Comparison of ENCODE assay signal across 14 cellular contexts in the genomic region with DNA sequence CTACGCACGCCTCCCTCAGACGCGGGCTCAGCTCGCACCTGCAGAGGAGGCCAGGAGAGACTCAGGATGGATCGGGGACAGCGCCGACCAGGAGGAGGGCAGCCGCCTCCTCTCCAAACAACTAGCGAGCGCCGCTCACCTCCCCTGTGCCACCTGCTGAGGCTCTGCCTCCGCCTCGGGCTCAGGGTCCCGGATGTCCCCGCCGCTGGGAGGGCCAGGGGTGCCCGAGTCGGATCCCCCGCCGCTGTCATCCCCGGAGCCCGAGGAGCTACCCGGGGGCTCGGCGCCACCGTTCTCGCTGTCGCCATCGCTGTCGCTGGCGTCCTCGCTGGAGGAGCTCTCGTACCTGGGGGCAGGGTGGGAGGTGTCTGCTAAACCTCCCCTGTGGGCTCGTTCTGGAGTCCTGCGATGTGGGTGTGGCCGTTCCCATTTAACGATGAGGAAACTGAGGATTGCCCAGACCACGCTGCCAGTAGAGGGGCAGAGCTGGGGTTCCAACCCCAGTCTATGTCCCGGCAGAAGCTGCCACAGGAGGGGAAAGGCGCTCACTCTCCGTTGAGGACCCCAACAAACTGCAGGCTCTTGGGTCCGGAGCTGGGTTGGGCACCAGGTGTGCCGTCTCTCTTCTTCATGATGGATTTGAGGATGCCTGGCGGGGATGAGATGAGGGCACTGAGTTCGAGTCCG. TPM values are rescaled to one million over a fixed set of nuclear protein-coding genes. Genes with fewer than 3 reads are reported as not detected.
DNase-seq lines count a peak whose midpoint lies in the region; ATAC-seq and TF ChIP-seq lines count a peak whose summit lies in the region.
"Had no signal": no experiment of that assay in that cellular context is flagged by ENCODE, and none has a peak within 500 bp of the region (broad histone marks: within the 10 kb centered on the region; RNA-seq: fewer than 3 reads in every experiment).

No MANE protein-coding gene starts in this region.

- no peak overlapping the region for H3K4me2 ChIP-seq in osteoblast (ENCODE audit: insufficient read depth, low read length)

- H3K4me3 Mint-ChIP-seq in T-helper 2 cell treated with Interferon-gamma antibody and Interleukin-4, amounts not matched to agents 5 μg/mL and 100 μg/mL, for 36 hours = peak overlapping the region; percentile 12
- H3K4me3 Mint-ChIP-seq: activated naive CD4-positive, alpha-beta T cell treated with anti-CD3 and anti-CD28 coated beads, Interleukin-2, amount 50 U/mL, for 24 hours had no signal

- no peak overlapping the region for H3K27ac Mint-ChIP-seq in T-helper 2 cell treated with Interferon-gamma antibody and Interleukin-4, amounts not matched to agents 5 μg/mL and 100 μg/mL, for 36 hours
- H3K27ac Mint-ChIP-seq: activated naive CD4-positive, alpha-beta T cell treated with anti-CD3 and anti-CD28 coated beads, Interleukin-2, amount 50 U/mL, for 24 hours had no signal

- H3K9me3 Mint-ChIP-seq in T-helper 2 cell treated with Interferon-gamma antibody and Interleukin-4, amounts not matched to agents 5 μg/mL and 100 μg/mL, for 36 hours = no peaks in the 10 kb centered on the region
- H3K9me3 Mint-ChIP-seq: activated naive CD4-positive, alpha-beta T cell treated with anti-CD3 and anti-CD28 coated beads, Interleukin-2, amount 50 U/mL, for 24 hours had no signal

- peaks cover 32% of the 10 kb centered on the region for H3K27me3 ChIP-seq in osteoblast (ENCODE audit: insufficient read depth, low read length)
- H3K27me3 ChIP-seq: thyroid gland had no signal

- no peak for DNase-seq in T-helper 2 cell treated with Interferon-gamma antibody and Interleukin-4, amounts not matched to agents 5 μg/mL and 100 μg/mL, for 36 hours (ENCODE audit: low spot score)
- DNase-seq in T-helper 2 cell (no peak), NCI-H1105 treated with DMSO at 0.1 percent for 48 hours (lab: John Stamatoyannopoulos, UW) (peak; percentile 54), epithelial cell of esophagus (ENCODE audit: low read depth) (no peak), osteoblast (ENCODE audit: insufficient read length, low spot score, missing footprints) (peak; percentile 63), SHP77 treated with DMSO at 0.1 percent for 48 hours (lab: John Stamatoyannopoulos, UW) (no peak), left colon (no peak)
- DNase-seq: NCI-H1694 treated with DMSO at 0.1 percent for 48 hours, Right ventricle myocardium superior had no signal

- no peaks in the 10 kb centered on the region for H4K20me1 ChIP-seq in osteoblast (ENCODE audit: insufficient read depth, low read length)

- H3K4me1 Mint-ChIP-seq in T-helper 2 cell treated with Interferon-gamma antibody and Interleukin-4, amounts not matched to agents 5 μg/mL and 100 μg/mL, for 36 hours (ENCODE audit: low read depth) = peaks cover 3% of the 10 kb centered on the region

- peaks cover 34% of the 10 kb centered on the region for H3K27me3 Mint-ChIP-seq in T-helper 2 cell treated with Interferon-gamma antibody and Interleukin-4, amounts not matched to agents 5 μg/mL and 100 μg/mL, for 36 hours (ENCODE audit: low read depth)

- no peaks in the 10 kb centered on the region for H3K36me3 ChIP-seq in osteoblast (ENCODE audit: insufficient read depth, low read length)
- H3K36me3 ChIP-seq: pancreas, thyroid gland had no signal

- H3K4me1 ChIP-seq in osteoblast (ENCODE audit: insufficient read depth, low read length) = no peaks in the 10 kb centered on the region

- no peak for TF ChIP-seq CTCF in epithelial cell of esophagus (IDR thresholded peaks at IDR 0.05; ENCODE audit: insufficient read depth, low read depth, low read length, missing control alignments)
- no peak for TF ChIP-seq CTCF in osteoblast (IDR thresholded peaks at IDR 0.05; ENCODE audit: extremely low read depth, low read depth, low read length)

- H3K9me3 ChIP-seq in osteoblast (ENCODE audit: low read depth, low read length) = no peaks in the 10 kb centered on the region
- H3K9me3 ChIP-seq: pancreas, thyroid gland had no signal

- peak overlapping the region; percentile 21 for H3K4me3 ChIP-seq in epithelial cell of esophagus (ENCODE audit: low read length)
- no peak overlapping the region for H3K4me3 ChIP-seq in osteoblast (ENCODE audit: insufficient read depth, low read length)

- no peaks in the 10 kb centered on the region for H3K79me2 ChIP-seq in osteoblast (ENCODE audit: insufficient read depth, low read length)

- H3K27ac ChIP-seq in osteoblast (ENCODE audit: low read depth, low read length) = no peak overlapping the region
- H3K27ac ChIP-seq: HL-60, pancreas, thyroid gland had no signal

- intact Hi-C loops in left colon (cut with DNase I, micrococcal nuclease) = no loop called here

- H2AFZ ChIP-seq in osteoblast (ENCODE audit: low read length) = no peak overlapping the region

- ATAC-seq in left colon = no peak
- no peak for ATAC-seq in HG02571 (IDR thresholded peaks at IDR 0.05; ENCODE audit: unreplicated experiment)

- H3K36me3 Mint-ChIP-seq in T-helper 2 cell treated with Interferon-gamma antibody and Interleukin-4, amounts not matched to agents 5 μg/mL and 100 μg/mL, for 36 hours (ENCODE audit: low read depth) = no peaks in the 10 kb centered on the region
- H3K36me3 Mint-ChIP-seq: activated naive CD4-positive, alpha-beta T cell treated with anti-CD3 and anti-CD28 coated beads, Interleukin-2, amount 50 U/mL, for 24 hours had no signal

RNA-seq across cellular contexts. Expression of gene KANK3, which starts 9.1 kb away (rescaled TPM):
- total RNA-seq in osteoblast (0.59 TPM in 1 of 2 replicates, not detected in the other), left colon (1 to 10 TPM; 2.4 to 2.6 TPM)

RNA-seq across cellular contexts. Expression of gene RPS28, which starts 12.6 kb away (rescaled TPM):
- total RNA-seq in osteoblast = 177 and 180 TPM in 2 replicates
- total RNA-seq in left colon = 1,000 to 10,000 TPM; 1,489 to 1,517 TPM

RNA-seq across cellular contexts. Expression of gene NDUFA7, which starts 12.7 kb away (rescaled TPM):
- 9.0 and 18.3 TPM in 2 replicates for total RNA-seq in osteoblast
- 10 to 100 TPM; 49.3 to 59.6 TPM for total RNA-seq in left colon

RNA-seq across cellular contexts. Expression of gene CD320, which starts 25.8 kb away (rescaled TPM):
- total RNA-seq in osteoblast (18.6 and 22.8 TPM in 2 replicates), left colon (10 to 100 TPM; 46.0 to 46.2 TPM)

RNA-seq across cellular contexts. Expression of gene ANGPTL4, which starts 30.0 kb away (rescaled TPM):
- 1.1 and 1.2 TPM in 2 replicates for total RNA-seq in osteoblast
- 1 to 10 TPM; 3.2 TPM for total RNA-seq in left colon

Comparison
In these comparisons a context has a peak if more than half of its experiments do, and no peak if none do; other contexts are left out.
1. DNase-seq: peak in NCI-H1105 treated with DMSO at 0.1 percent for 48 hours (single experiment) and osteoblast (single experiment); none in T-helper 2 cell treated with Interferon-gamma antibody and Interleukin-4, amounts not matched to agents 5 μg/mL and 100 μg/mL, for 36 hours (single experiment), T-helper 2 cell (0 of 5), epithelial cell of esophagus (single experiment), SHP77 treated with DMSO at 0.1 percent for 48 hours (single experiment) and left colon (0 of 2).